1 cellular context compared by ENCODE assay signal in genomic region chr7:106545275-106545674, GRCh38.
TF ChIP-seq lines count a peak whose summit lies in the region.

No MANE protein-coding gene starts in this region.

TF ChIP-seq in IMR-90, 13 proteins besides CTCF, POLR2A, EP300 and RAD21:
- TF ChIP-seq BHLHE40 (IDR thresholded peaks at IDR 0.05; ENCODE audit: low read depth, low read length) (no peak), SMC3 (IDR thresholded peaks at IDR 0.05; ENCODE audit: low read depth, low read length) (no peak), RFX5 (IDR thresholded peaks at IDR 0.05; ENCODE audit: low read depth, low read length) (no peak), FOS (IDR thresholded peaks at IDR 0.05; ENCODE audit: low read depth, low read length) (no peak), MAFK (IDR thresholded peaks at IDR 0.05; ENCODE audit: low read depth, low read length) (no peak), RCOR1 (IDR thresholded peaks at IDR 0.05; ENCODE audit: insufficient replicate concordance, low read length) (no peak), CEBPB (IDR thresholded peaks at IDR 0.05; ENCODE audit: low read depth, low read length) (no peak), MAZ (IDR thresholded peaks at IDR 0.05; ENCODE audit: borderline replicate concordance, low read depth, low read length) (no peak), MXI1 (IDR thresholded peaks at IDR 0.05; ENCODE audit: borderline replicate concordance, low read depth, low read length) (no peak)
- TF ChIP-seq, protein P1, sequence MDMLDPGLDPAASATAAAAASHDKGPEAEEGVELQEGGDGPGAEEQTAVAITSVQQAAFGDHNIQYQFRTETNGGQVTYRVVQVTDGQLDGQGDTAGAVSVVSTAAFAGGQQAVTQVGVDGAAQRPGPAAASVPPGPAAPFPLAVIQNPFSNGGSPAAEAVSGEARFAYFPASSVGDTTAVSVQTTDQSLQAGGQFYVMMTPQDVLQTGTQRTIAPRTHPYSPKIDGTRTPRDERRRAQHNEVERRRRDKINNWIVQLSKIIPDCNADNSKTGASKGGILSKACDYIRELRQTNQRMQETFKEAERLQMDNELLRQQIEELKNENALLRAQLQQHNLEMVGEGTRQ (IDR thresholded peaks at IDR 0.05; ENCODE audit: low read depth, low read length) = no peak
